ENCODE assay signal across 1 cellular context in genomic region chr15:77083381-77084160, GRCh38.
TF ChIP-seq lines count a peak whose summit lies in the region.

No MANE protein-coding gene starts in this region.

TF ChIP-seq in A549, 52 proteins besides CTCF, POLR2A, EP300 and RAD21 (continued from another document):
- TF ChIP-seq SREBF2 (IDR thresholded peaks at IDR 0.05) (no peak), KDM5A (IDR thresholded peaks at IDR 0.05) (no peak), CEBPB (IDR thresholded peaks at IDR 0.05) (no peak), REST (IDR thresholded peaks at IDR 0.05) (no peak), RFX5 (IDR thresholded peaks at IDR 0.05) (0 out of 2 replicates have a peak, but pooled peaks have one; percentile 35), SMC3 (IDR thresholded peaks at IDR 0.05) (no peak), PHF8 (IDR thresholded peaks at IDR 0.05; ENCODE audit: borderline replicate concordance, low read depth) (no peak), HOXB5 (CRISPR knock-in tag; IDR thresholded peaks at IDR 0.05) (no peak), TP53 (CRISPR knock-in tag; IDR thresholded peaks at IDR 0.05) (no peak)
TF ChIP-seq in A549: peak in this region for 2.
